ENCODE assay signal across 40 cellular contexts in genomic region chr2:100425573-100426383, GRCh38. TPM values are rescaled to one million over a fixed set of nuclear protein-coding genes. Genes with fewer than 3 reads are reported as not detected.
A peak's percentile ranks its signal among the peaks of the same experiment; 100 is the strongest.
DNase-seq lines count a peak whose midpoint lies in the region; ATAC-seq and TF ChIP-seq lines count a peak whose summit lies in the region.
"Had no signal": no experiment of that assay in that cellular context is flagged by ENCODE, and none has a peak within 500 bp of the region (broad histone marks: within the 10 kb centered on the region; RNA-seq: fewer than 3 reads in every experiment).

No MANE protein-coding gene starts in this region.

- H3K27ac ChIP-seq in esophagus muscularis mucosa (replicated peaks in 1 of 4) (peak overlapping the region; percentile 34 to 69 (median 64)), transverse colon (peak overlapping the region in 3 of 4 donors; percentile 8 to 37 (median 23))
- H3K27ac ChIP-seq: 22Rv1, C4-2B, gastrocnemius medialis, hepatocyte, ovary, SK-N-MC had no signal

- TF ChIP-seq CTCF in esophagus muscularis mucosa (IDR thresholded peaks at IDR 0.05) = no peak
- TF ChIP-seq CTCF in transverse colon (IDR thresholded peaks at IDR 0.05) = no peak

- H3K4me1 ChIP-seq in esophagus muscularis mucosa = peaks cover 0 to 17% (median 16%) of the 10 kb centered on the region in 4 donors
- no peaks in the 10 kb centered on the region for H3K4me1 ChIP-seq in transverse colon
- H3K4me1 ChIP-seq: gastrocnemius medialis had no signal

- ATAC-seq in HG03565 (IDR thresholded peaks at IDR 0.05; ENCODE audit: unreplicated experiment) = no peak
- ATAC-seq: gastrocnemius medialis; left cardiac atrium; stimulated activated effector memory CD8-positive, alpha-beta T cell treated with anti-CD3 and anti-CD28 coated beads, Interleukin-12 subunit alpha, Interleukin-12 subunit beta, amount 100 ng/mL, for 72 hours had no signal

- H3K27me3 ChIP-seq in esophagus muscularis mucosa (no peaks in the 10 kb centered on the region), transverse colon (no peaks in the 10 kb centered on the region)
- H3K27me3 ChIP-seq: gastrocnemius medialis, hepatocyte, ovary had no signal

- intact Hi-C loops in esophagus muscularis mucosa (cut with DNase I) = loop anchor here (5.0 kb wide), 1 partner anchor 177 kb away; no protein-coding TSS in a partner anchor
- intact Hi-C loops in transverse colon (cut with DNase I; ENCODE audit: low total_unique reads) = loop anchor here (5.0 kb wide), 1 partner anchor 292 kb away; no protein-coding TSS in a partner anchor

- H3K4me3 ChIP-seq in esophagus muscularis mucosa (no peak overlapping the region), transverse colon (no peak overlapping the region)
- H3K4me3 ChIP-seq: gastrocnemius medialis, hepatocyte, lung, ovary, SK-N-MC had no signal

- H3K9me3 ChIP-seq in esophagus muscularis mucosa = peaks cover 0 to 4% (median 0%) of the 10 kb centered on the region in 4 donors
- H3K9me3 ChIP-seq in transverse colon = peaks cover 0 to 2% of the 10 kb centered on the region in 2 donors
- H3K9me3 ChIP-seq: gastrocnemius medialis, ovary had no signal

- in situ Hi-C loops in transverse colon (cut with MboI; ENCODE audit: low pct_ligation_motif_present in 1 of 4, low pct_unique_long_range_greater_than_20kb in 1 of 4, low sequenced_read_pairs in 3 of 4) = no loop called here

- H3K36me3 ChIP-seq in esophagus muscularis mucosa (no peaks in the 10 kb centered on the region), transverse colon (no peaks in the 10 kb centered on the region)
- H3K36me3 ChIP-seq: gastrocnemius medialis, ovary had no signal

- DNase-seq in SIG-M5 treated with dmso at 0.1 percent for 504 hours (lab: John Stamatoyannopoulos, UW; ENCODE audit: unreplicated experiment) (peak; percentile 83), SIG-M5 (lab: John Stamatoyannopoulos, UW) (no peak), SK-N-DZ (ENCODE audit: low spot score) (peak; percentile 13), esophagus muscularis mucosa (ENCODE audit: extremely low spot score) (peak; percentile 60), transverse colon (no peak), NCI-H748 (lab: John Stamatoyannopoulos, UW; ENCODE audit: unreplicated experiment) (no peak), NCI-H774 (lab: John Stamatoyannopoulos, UW) (no peak)
- DNase-seq: activated CD4-positive, alpha-beta memory T cell treated with anti-CD3 and anti-CD28 coated beads, Interleukin-2, amount 10 ng/mL, durations not matched to agents 7 days and 5 days; activated CD4-positive, alpha-beta T cell treated with anti-CD3 and anti-CD28 coated beads for 1 hour; activated CD8-positive, alpha-beta memory T cell treated with anti-CD3 and anti-CD28 coated beads, Interleukin-2, amount 50 U/mL, for 48 hours; activated naive CD4-positive, alpha-beta T cell treated with anti-CD3 and anti-CD28 coated beads, Interleukin-2, amount 50 U/mL, for 16 hours; cerebellar nuclear complex; DND-41; gastrocnemius medialis; GF-D8; HCEC 1CT; left cardiac atrium; NCI-H1105 treated with DMSO at 0.1 percent for 48 hours; NCI-H187 treated with DMSO at 0.1 percent for 48 hours; NCI-H2171 treated with DMSO at 0.1 percent for 48 hours; NCI-H526; nephron progenitor cell; ovary; RPMI8226 had no signal

- TF ChIP-seq EP300 in esophagus muscularis mucosa (IDR thresholded peaks at IDR 0.05) = no peak
- TF ChIP-seq EP300 in transverse colon (IDR thresholded peaks at IDR 0.05; ENCODE audit: low read depth) = no peak

- TF ChIP-seq POLR2A in esophagus muscularis mucosa (IDR thresholded peaks at IDR 0.05; ENCODE audit: low read depth) (no peak), transverse colon (IDR thresholded peaks at IDR 0.05) (no peak)

- 82% methylated on average over 15 of the region's 15 CpGs for WGBS in esophagus muscularis mucosa
- WGBS in transverse colon (ENCODE audit: low coverage in 1 of 2), 2 donors = 74 to 82% methylated on average over 12 to 15 of the region's 15 CpGs

RNA-seq across cellular contexts. Expression of gene CHST10, which starts 8.3 kb away (rescaled TPM):
- polyA plus RNA-seq in SK-N-DZ (2014; cell fraction: cytosol; rRNA removed) = 20.1 and 22.4 TPM in 2 replicates
- 20.2 and 21.5 TPM in 2 replicates for polyA plus RNA-seq in SK-N-DZ (2014; cell fraction: nucleus; rRNA removed)
- total RNA-seq in esophagus muscularis mucosa (10 to 100 TPM; 10.8 to 17.0 (median 13.5) TPM), transverse colon (1 to 10 TPM; 1.1 to 7.8 (median 4.0) TPM)

RNA-seq across cellular contexts. Expression of gene NMS, which starts 44.5 kb away (rescaled TPM):
- polyA plus RNA-seq in SK-N-DZ (2014; cell fraction: cytosol; rRNA removed) = not detected in 2 replicates
- polyA plus RNA-seq in SK-N-DZ (2014; cell fraction: nucleus; rRNA removed) = not detected in 2 replicates
- not detected for total RNA-seq in esophagus muscularis mucosa
- not detected for total RNA-seq in transverse colon
- total RNA-seq: activated CD4-positive, alpha-beta memory T cell treated with anti-CD3 and anti-CD28 coated beads, Interleukin-2, amount 10 ng/mL, durations not matched to agents 7 days and 5 days; activated T-helper 1 cell treated with anti-CD3 and anti-CD28 coated beads, Interleukin-12 subunit alpha, Interleukin-12 subunit beta, Interleukin-2, Interleukin-4 antibody, amounts not matched to agents 30 ng/mL and 10 ng/mL and 1 ng/mL, durations not matched to agents 14 hours and 24 hours and 36 hours; dermis microvascular lymphatic vessel endothelial cell; gastrocnemius medialis; hepatocyte; left cardiac atrium; lung; mucosa of gallbladder; ovary; renal cortical epithelial cell; skeletal muscle tissue; subcutaneous adipose tissue; T-helper 2 cell treated with Interferon-gamma antibody and Interleukin-4, amounts not matched to agents 100 ng/mL and 5 ng/mL, for 36 hours; ureter had no signal
- polyA plus RNA-seq: hepatocyte, IgD-negative memory B cell, lung, ovary had no signal

Comparison
In these comparisons a context has a peak if more than half of its experiments do, and no peak if none do; other contexts are left out.
1. DNase-seq: peak in SIG-M5 treated with dmso at 0.1 percent for 504 hours (single experiment), SK-N-DZ (single experiment) and esophagus muscularis mucosa (single experiment); none in SIG-M5 (single experiment), transverse colon (single experiment), NCI-H748 (single experiment) and NCI-H774 (single experiment).